Comparison of ENCODE assay signal across 17 cellular contexts in genomic region chr6:85118233-85118632, GRCh38.
DNase-seq lines count a peak whose midpoint lies in the region; ATAC-seq and TF ChIP-seq lines count a peak whose summit lies in the region.
"Had no signal": no experiment of that assay in that cellular context is flagged by ENCODE, and none has a peak within 500 bp of the region (broad histone marks: within the 10 kb centered on the region; RNA-seq: fewer than 3 reads in every experiment).

No MANE protein-coding gene starts in this region.

- no peak overlapping the region for H3K27ac Mint-ChIP-seq in natural killer cell treated with Interleukin-12 subunit alpha and Interleukin-12 subunit beta and Interleukin-15 and Interleukin-18, amount 100 ng/mL, for 72 hours
- H3K27ac Mint-ChIP-seq: mesothelial cell of epicardium; stimulated activated memory B cell treated with anti-CD40 and anti-IgM and Interleukin-4, amounts not matched to agents 10 μg/mL and 1 μg/mL and 100 μg/mL, for 72 hours had no signal

- ATAC-seq in natural killer cell treated with Interleukin-12 subunit alpha and Interleukin-12 subunit beta and Interleukin-15 and Interleukin-18, amount 100 ng/mL, for 72 hours: no peak
- ATAC-seq in GM21367 (IDR thresholded peaks at IDR 0.05; ENCODE audit: unreplicated experiment) (no peak), GM19035 (IDR thresholded peaks at IDR 0.05; ENCODE audit: unreplicated experiment) (no peak)
- ATAC-seq: stimulated activated memory B cell treated with anti-CD40 and anti-IgM and Interleukin-4, amounts not matched to agents 10 μg/mL and 1 μg/mL and 100 μg/mL, for 72 hours had no signal

- no peak overlapping the region for H3K4me2 ChIP-seq in OCI-LY7 (ENCODE audit: low read length)

- no peaks in the 10 kb centered on the region for H3K36me3 Mint-ChIP-seq in natural killer cell treated with Interleukin-12 subunit alpha and Interleukin-12 subunit beta and Interleukin-15 and Interleukin-18, amount 100 ng/mL, for 72 hours
- H3K36me3 Mint-ChIP-seq: mesothelial cell of epicardium; stimulated activated memory B cell treated with anti-CD40 and anti-IgM and Interleukin-4, amounts not matched to agents 10 μg/mL and 1 μg/mL and 100 μg/mL, for 72 hours had no signal

- DNase-seq in GM12864 (ENCODE audit: low read depth): no peak
- DNase-seq in OCI-LY7 (ENCODE audit: low spot score): no peak
- DNase-seq in fibroblast of mammary gland (ENCODE audit: low read depth): no peak
- no peak for DNase-seq in natural killer cell treated with Interleukin-12 subunit alpha and Interleukin-12 subunit beta and Interleukin-15 and Interleukin-18, amount 100 ng/mL, for 72 hours (ENCODE audit: low spot score)
- DNase-seq in HPDE6-E6E7 (ENCODE audit: extremely low spot score): no peak
- DNase-seq: ACHN; activated CD4-positive, alpha-beta T cell treated with anti-CD3 and anti-CD28 coated beads, Interleukin-2, amount 50 U/mL, for 4 hours; activated naive CD4-positive, alpha-beta T cell treated with Interleukin-2 at 50 U/mL for 16 hours; activated T-cell treated with anti-CD3 and anti-CD28 coated beads for 4 hours; hippocampal formation; NCI-H1436 treated with DMSO at 0.1 percent for 48 hours had no signal

- H4K20me1 ChIP-seq in OCI-LY7 (ENCODE audit: insufficient read depth, low read length): no peaks in the 10 kb centered on the region

- no peaks in the 10 kb centered on the region for H3K9me3 ChIP-seq in OCI-LY7 (ENCODE audit: low read length)

- H3K27me3 Mint-ChIP-seq in natural killer cell treated with Interleukin-12 subunit alpha and Interleukin-12 subunit beta and Interleukin-15 and Interleukin-18, amount 100 ng/mL, for 72 hours: no peaks in the 10 kb centered on the region
- H3K27me3 Mint-ChIP-seq: stimulated activated memory B cell treated with anti-CD40 and anti-IgM and Interleukin-4, amounts not matched to agents 10 μg/mL and 1 μg/mL and 100 μg/mL, for 72 hours had no signal

- H3K79me2 ChIP-seq in OCI-LY7 (ENCODE audit: insufficient read depth, low read depth, low read length): no peaks in the 10 kb centered on the region

- no peaks in the 10 kb centered on the region for H3K4me1 ChIP-seq in OCI-LY7 (ENCODE audit: insufficient read depth, low read length, poor library complexity, severe bottlenecking)

- no peak overlapping the region for H3K27ac ChIP-seq in 22Rv1
- no peak overlapping the region for H3K27ac ChIP-seq in OCI-LY7 (ENCODE audit: low read depth, low read length, poor library complexity, severe bottlenecking)
- H3K27ac ChIP-seq: RWPE1 had no signal

- BruUV-seq in OCI-LY7 (replicated peaks; lab: Mats Ljungman, UMichigan): no TSS peak

- CTCF ChIA-PET in OCI-LY7 (lab: Charles Lee; ENCODE audit: unreplicated experiment): no interaction called here

- no peaks in the 10 kb centered on the region for H3K4me1 Mint-ChIP-seq in natural killer cell treated with Interleukin-12 subunit alpha and Interleukin-12 subunit beta and Interleukin-15 and Interleukin-18, amount 100 ng/mL, for 72 hours (ENCODE audit: low read depth in 2 of 2)
- H3K4me1 Mint-ChIP-seq: stimulated activated memory B cell treated with anti-CD40 and anti-IgM and Interleukin-4, amounts not matched to agents 10 μg/mL and 1 μg/mL and 100 μg/mL, for 72 hours had no signal

- TF ChIP-seq CTCF in 22Rv1 (IDR thresholded peaks at IDR 0.05): peak; percentile 41; the same call in 1 of the 2 replicates
- peak; percentile 14 for TF ChIP-seq CTCF in GM12864 (IDR thresholded peaks at IDR 0.05; ENCODE audit: low read depth, low read length, missing control alignments)
- TF ChIP-seq CTCF in OCI-LY7 (conservative IDR thresholded peaks at IDR 0.05; ENCODE audit: low read length): peak; percentile 42
- peak; percentile 17 for TF ChIP-seq CTCF in fibroblast of mammary gland (conservative IDR thresholded peaks at IDR 0.05; ENCODE audit: control insufficient read depth, insufficient read depth, low read depth, low read length)

- no peaks in the 10 kb centered on the region for H3K36me3 ChIP-seq in OCI-LY7 (ENCODE audit: insufficient read depth, low read length)

- no peak overlapping the region for H2AFZ ChIP-seq in OCI-LY7 (ENCODE audit: low read length)

- no peak overlapping the region for H3K4me3 Mint-ChIP-seq in natural killer cell treated with Interleukin-12 subunit alpha and Interleukin-12 subunit beta and Interleukin-15 and Interleukin-18, amount 100 ng/mL, for 72 hours
- H3K4me3 Mint-ChIP-seq: mesothelial cell of epicardium; stimulated activated memory B cell treated with anti-CD40 and anti-IgM and Interleukin-4, amounts not matched to agents 10 μg/mL and 1 μg/mL and 100 μg/mL, for 72 hours had no signal

- POLR2A ChIA-PET in OCI-LY7 (lab: Charles Lee): no interaction called here

- no peaks in the 10 kb centered on the region for H3K9me2 ChIP-seq in OCI-LY7 (ENCODE audit: insufficient read depth, low read length)

- intact Hi-C loops in OCI-LY7 (cut with micrococcal nuclease; ENCODE audit: unreplicated experiment): no loop called here

- no peak overlapping the region for H3K4me3 ChIP-seq in GM12864 (ENCODE audit: low read depth, low read length)
- H3K4me3 ChIP-seq in OCI-LY7 (ENCODE audit: low read depth, low read length, poor library complexity, severe bottlenecking): no peak overlapping the region
- no peak overlapping the region for H3K4me3 ChIP-seq in fibroblast of mammary gland (ENCODE audit: control insufficient read depth, low read depth, low read length)

- H3K9me3 Mint-ChIP-seq in natural killer cell treated with Interleukin-12 subunit alpha and Interleukin-12 subunit beta and Interleukin-15 and Interleukin-18, amount 100 ng/mL, for 72 hours: peaks cover 4% of the 10 kb centered on the region
- H3K9me3 Mint-ChIP-seq: mesothelial cell of epicardium; stimulated activated memory B cell treated with anti-CD40 and anti-IgM and Interleukin-4, amounts not matched to agents 10 μg/mL and 1 μg/mL and 100 μg/mL, for 72 hours had no signal
